Comparison of ENCODE assay signal across 8 cellular contexts in the genomic region with DNA sequence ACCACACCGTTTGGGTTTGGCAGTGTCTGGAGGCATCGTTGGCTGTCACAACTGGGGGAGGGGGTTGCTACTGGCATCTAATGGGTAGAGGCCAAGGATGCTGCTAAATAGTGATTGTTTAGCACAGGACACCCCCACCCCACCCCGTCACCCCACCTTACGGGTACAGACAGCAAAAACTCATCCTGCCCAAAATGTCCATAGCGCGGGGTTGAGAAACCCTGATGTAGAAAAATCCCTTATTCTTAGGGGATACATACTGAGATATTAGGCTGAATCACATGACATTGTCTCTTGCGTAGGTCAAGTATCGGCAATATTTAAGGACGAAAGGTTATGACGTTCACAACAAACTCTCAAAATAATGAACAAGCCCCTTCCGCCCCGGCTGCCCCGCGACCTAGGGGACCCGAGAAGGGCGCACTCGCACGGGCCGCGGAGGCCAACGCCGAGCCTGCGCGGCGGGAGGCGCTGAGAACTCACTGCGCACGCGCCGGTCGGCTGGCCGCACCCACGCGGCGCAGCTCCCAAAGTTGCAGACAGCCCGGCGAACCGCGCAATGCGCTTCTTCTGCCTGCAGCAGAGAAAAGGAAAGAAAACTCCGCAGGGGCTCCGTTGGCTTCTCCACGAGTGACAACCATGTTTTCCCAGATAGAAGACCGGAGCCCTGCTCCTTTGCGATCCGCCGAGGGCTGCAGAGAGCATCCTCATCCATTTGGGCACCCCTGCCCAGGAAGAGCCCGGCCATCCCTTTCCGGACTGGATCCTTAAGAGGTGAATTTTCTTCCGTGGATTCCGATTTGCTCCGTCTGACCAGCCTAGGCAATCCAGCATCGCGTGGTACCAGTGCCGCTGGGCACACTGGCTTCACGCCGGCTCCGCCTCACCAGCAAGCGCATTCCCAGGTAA.
DNase-seq lines count a peak whose midpoint lies in the region; ATAC-seq and TF ChIP-seq lines count a peak whose summit lies in the region.

No MANE protein-coding gene starts in this region.

- DNase-seq in CD4-positive, alpha-beta T cell: peak; percentile 46 to 75 (median 62)
- peak; percentile 76 for DNase-seq in activated T-cell treated with anti-CD3 and anti-CD28 coated beads for 48 hours (ENCODE audit: low read depth)
- peak; percentile 41 to 47 for DNase-seq in stimulated activated CD8-positive, alpha-beta memory T cell treated with anti-CD3 and anti-CD28 coated beads, Interleukin-7, amount 100 ng/mL, for 1 hour (ENCODE audit: low read depth in 2 of 2)

- H3K79me2 ChIP-seq in OCI-LY1 (ENCODE audit: insufficient read depth, low read length): 0 out of 2 replicates have a peak, but pooled peaks cover 7% of the 10 kb centered on the region

- peak overlapping the region; percentile 92 for H3K4me3 Mint-ChIP-seq in CD4-positive, alpha-beta T cell

- H3K27me3 ChIP-seq in CD4-positive, alpha-beta T cell (ENCODE audit: control insufficient read depth, insufficient read depth, low read length): no peaks in the 10 kb centered on the region
- no peaks in the 10 kb centered on the region for H3K27me3 ChIP-seq in OCI-LY1 (ENCODE audit: insufficient read depth, low read length)
- H3K27me3 ChIP-seq in muscle layer of colon (ENCODE audit: control insufficient read depth in 1 of 2, insufficient read depth in 2 of 2, low read length in 2 of 2): no peaks in the 10 kb centered on the region

- no peak for TF ChIP-seq CTCF in CD4-positive, alpha-beta T cell (IDR thresholded peaks at IDR 0.05)
- no peak for TF ChIP-seq CTCF in OCI-LY1 (IDR thresholded peaks at IDR 0.05; ENCODE audit: low read length)

- CTCF ChIA-PET in CD4-positive, alpha-beta T cell (lab: Charles Lee): no interaction called here

- peaks cover 7% of the 10 kb centered on the region for H3K27me3 Mint-ChIP-seq in CD4-positive, alpha-beta T cell

- H3K36me3 ChIP-seq in OCI-LY1 (ENCODE audit: insufficient read depth, low read length): no peaks in the 10 kb centered on the region
- no peaks in the 10 kb centered on the region for H3K36me3 ChIP-seq in muscle layer of colon (ENCODE audit: insufficient read depth, low read length)

- H3K9me3 Mint-ChIP-seq in CD4-positive, alpha-beta T cell: no peaks in the 10 kb centered on the region

- peak; percentile 90 for ATAC-seq in CD4-positive, alpha-beta T cell (ENCODE audit: poor library complexity)
- ATAC-seq in GM19395 (IDR thresholded peaks at IDR 0.05; ENCODE audit: unreplicated experiment) (peak; percentile 89), HG03469 (IDR thresholded peaks at IDR 0.05; ENCODE audit: unreplicated experiment) (peak; percentile 87), esophagus mucosa (peak; percentile 91)

- H3K9ac ChIP-seq in OCI-LY1 (ENCODE audit: low read length) (peak overlapping the region; percentile 82), muscle layer of colon (ENCODE audit: low read length) (peak overlapping the region; percentile 77)

- H3K36me3 Mint-ChIP-seq in CD4-positive, alpha-beta T cell (ENCODE audit: low read depth): no peaks in the 10 kb centered on the region

- intact Hi-C loops in CD4-positive, alpha-beta T cell (cut with DNase I, micrococcal nuclease): loop anchor here in 1 of 2 experiments (5.0 kb wide), 1 partner anchor 292 kb away; no protein-coding TSS in a partner anchor

- H3K9me3 ChIP-seq in CD4-positive, alpha-beta T cell (ENCODE audit: control insufficient read depth, low read length): no peaks in the 10 kb centered on the region
- no peaks in the 10 kb centered on the region for H3K9me3 ChIP-seq in OCI-LY1 (ENCODE audit: low read length)
- no peaks in the 10 kb centered on the region for H3K9me3 ChIP-seq in muscle layer of colon (ENCODE audit: low read length)

- H3K4me2 ChIP-seq in OCI-LY1 (ENCODE audit: low read length): peak overlapping the region; percentile 80

- H3K4me3 ChIP-seq in OCI-LY1 (ENCODE audit: low read depth, low read length, poor library complexity, severe bottlenecking) (peak overlapping the region; percentile 94), muscle layer of colon (ENCODE audit: low read depth in 1 of 2, low read length in 2 of 2) (peak overlapping the region; percentile 88 to 99)

- POLR2A ChIA-PET in CD4-positive, alpha-beta T cell (lab: Charles Lee): no interaction called here

- no peaks in the 10 kb centered on the region for H3F3A ChIP-seq in OCI-LY1 (ENCODE audit: insufficient read depth, low read length)

- peak overlapping the region; percentile 40 for H3K27ac Mint-ChIP-seq in CD4-positive, alpha-beta T cell

- H3K4me1 ChIP-seq in OCI-LY1 (ENCODE audit: insufficient read depth, low read length, severe bottlenecking): peaks cover 47% of the 10 kb centered on the region
- H3K4me1 ChIP-seq in muscle layer of colon (ENCODE audit: insufficient read depth, low read length): peaks cover 33% of the 10 kb centered on the region

- H3K4me1 Mint-ChIP-seq in CD4-positive, alpha-beta T cell (ENCODE audit: low read depth): peaks cover 13% of the 10 kb centered on the region

- no peak overlapping the region for H3K27ac ChIP-seq in CD4-positive, alpha-beta T cell (ENCODE audit: low read depth, low read length)
- H3K27ac ChIP-seq in OCI-LY1 (ENCODE audit: low read depth, low read length, poor library complexity, severe bottlenecking) (no peak overlapping the region), muscle layer of colon (ENCODE audit: low read depth, low read length) (peak overlapping the region; percentile 70)

- peak overlapping the region; percentile 94 for H2AFZ ChIP-seq in OCI-LY1 (ENCODE audit: low read length)

- no peaks in the 10 kb centered on the region for H3K9me2 ChIP-seq in OCI-LY1 (ENCODE audit: low read depth, low read length)

- no peaks in the 10 kb centered on the region for H4K20me1 ChIP-seq in OCI-LY1 (ENCODE audit: insufficient read depth, low read length)
